ENCODE assay signal across 19 cellular contexts in the genomic region with DNA sequence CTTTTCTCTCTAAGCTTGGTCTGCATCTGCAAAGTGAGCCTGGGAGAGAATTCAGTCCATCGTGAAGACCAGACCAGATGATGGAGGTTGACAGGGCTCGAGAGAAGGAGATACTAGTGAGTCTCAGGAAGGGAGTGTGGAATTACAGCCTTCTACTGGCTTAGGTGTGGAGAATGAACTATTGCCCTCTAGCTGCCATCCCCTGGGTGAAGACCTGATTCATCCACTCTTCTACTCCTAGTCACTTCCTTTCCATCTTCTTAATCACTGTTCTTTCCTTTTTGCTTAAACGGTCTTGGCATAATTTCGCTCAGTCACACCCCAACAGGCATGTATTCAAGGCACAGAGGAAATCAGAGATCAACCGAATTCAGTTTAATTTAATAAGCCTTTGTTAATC. TPM values are rescaled to one million over a fixed set of nuclear protein-coding genes. Genes with fewer than 3 reads are reported as not detected.
DNase-seq lines count a peak whose midpoint lies in the region; ATAC-seq and TF ChIP-seq lines count a peak whose summit lies in the region.
"Had no signal": no experiment of that assay in that cellular context is flagged by ENCODE, and none has a peak within 500 bp of the region (broad histone marks: within the 10 kb centered on the region; RNA-seq: fewer than 3 reads in every experiment).

No MANE protein-coding gene starts in this region.

- H2BK15ac ChIP-seq in mesenchymal stem cell (ENCODE audit: low read depth, poor library complexity, severe bottlenecking): no peak overlapping the region

- H3K36me3 ChIP-seq in MG63 (peaks cover 74% of the 10 kb centered on the region), endodermal cell (ENCODE audit: control insufficient read depth, insufficient read depth, low read length) (no peaks in the 10 kb centered on the region), mesenchymal stem cell (ENCODE audit: control insufficient read depth in 1 of 2, insufficient read depth in 2 of 2, low read depth in 1 of 2, low read length in 2 of 2) (peaks cover 31 to 87% of the 10 kb centered on the region in 2 experiments)
- H3K36me3 ChIP-seq: HAP-1 had no signal

- H2AK5ac ChIP-seq in mesenchymal stem cell (ENCODE audit: low read length, severe bottlenecking): no peak overlapping the region

- peaks cover 2% of the 10 kb centered on the region for H3K27me3 Mint-ChIP-seq in endodermal cell (ENCODE audit: insufficient read depth)
- H3K27me3 Mint-ChIP-seq: activated CD4-positive, alpha-beta T cell treated with anti-CD3 and anti-CD28 coated beads for 36 hours; stimulated activated naive B cell treated with anti-CD40 and anti-IgM and Interleukin-4, amounts not matched to agents 10 μg/mL and 1 μg/mL and 100 μg/mL, for 72 hours; T-cell had no signal

- peaks cover 2% of the 10 kb centered on the region for H3K9me3 Mint-ChIP-seq in endodermal cell
- H3K9me3 Mint-ChIP-seq: natural killer cell; stimulated activated naive B cell treated with anti-CD40 and anti-IgM and Interleukin-4, amounts not matched to agents 10 μg/mL and 1 μg/mL and 100 μg/mL, for 72 hours; T-cell had no signal

- no peak overlapping the region for H2BK12ac ChIP-seq in mesenchymal stem cell (ENCODE audit: low read length in 2 of 2)

- H3K18ac ChIP-seq in mesenchymal stem cell (ENCODE audit: low read depth in 1 of 2, low read length in 2 of 2): no peak overlapping the region

- H2BK5ac ChIP-seq in mesenchymal stem cell (ENCODE audit: low read depth, low read length, poor library complexity, severe bottlenecking): no peak overlapping the region

- H3K27ac ChIP-seq in endodermal cell (ENCODE audit: low read depth, low read length) (no peak overlapping the region), mesenchymal stem cell (ENCODE audit: low read length, poor library complexity, severe bottlenecking) (no peak overlapping the region)
- H3K27ac ChIP-seq: right atrium auricular region had no signal

- 92 to 95% methylated on average over 2 to 5 of the region's 5 CpGs for WGBS in endodermal cell (ENCODE audit: insufficient coverage in 1 of 2, insufficient read length in 1 of 2), 2 experiments
- 71% methylated on average over 4 of the region's 5 CpGs for WGBS in mesenchymal stem cell

- no peak overlapping the region for H3K14ac ChIP-seq in mesenchymal stem cell (ENCODE audit: low read length in 2 of 2)

- H3K4ac ChIP-seq in mesenchymal stem cell (ENCODE audit: low read depth in 1 of 2, low read length in 2 of 2): no peak overlapping the region

- peaks cover 4% of the 10 kb centered on the region for H3K79me1 ChIP-seq in mesenchymal stem cell (replicated peaks; ENCODE audit: low read length, poor library complexity, severe bottlenecking)

- H3K27me3 ChIP-seq in MG63 (no peaks in the 10 kb centered on the region), endodermal cell (ENCODE audit: control insufficient read depth, insufficient read depth, low read length, poor library complexity, severe bottlenecking) (no peaks in the 10 kb centered on the region), mesenchymal stem cell (ENCODE audit: control insufficient read depth in 1 of 2, insufficient read depth in 1 of 2, low read length in 2 of 2) (no peaks in the 10 kb centered on the region)
- H3K27me3 ChIP-seq: right atrium auricular region had no signal

- no peak overlapping the region for H3K27ac Mint-ChIP-seq in endodermal cell
- H3K27ac Mint-ChIP-seq: activated CD4-positive, alpha-beta T cell treated with anti-CD3 and anti-CD28 coated beads for 36 hours; natural killer cell; stimulated activated naive B cell treated with anti-CD40 and anti-IgM and Interleukin-4, amounts not matched to agents 10 μg/mL and 1 μg/mL and 100 μg/mL, for 72 hours; T-cell had no signal

- peak; percentile 53 for TF ChIP-seq CTCF in endodermal cell (conservative IDR thresholded peaks at IDR 0.05)

- H3K9ac ChIP-seq in endodermal cell (ENCODE audit: extremely low read depth, low read length, poor library complexity, severe bottlenecking) (no peak overlapping the region), mesenchymal stem cell (ENCODE audit: low read length) (peak overlapping the region; percentile 26)

- H3K4me3 ChIP-seq in MG63 (no peak overlapping the region), endodermal cell (ENCODE audit: low read length) (no peak overlapping the region), mesenchymal stem cell (ENCODE audit: insufficient read depth in 1 of 2, low read depth in 1 of 2, low read length in 2 of 2) (no peak overlapping the region)
- H3K4me3 ChIP-seq: HAP-1, right atrium auricular region had no signal

- no peaks in the 10 kb centered on the region for H3K4me1 Mint-ChIP-seq in endodermal cell
- H3K4me1 Mint-ChIP-seq: activated CD4-positive, alpha-beta T cell treated with anti-CD3 and anti-CD28 coated beads for 36 hours; natural killer cell; stimulated activated naive B cell treated with anti-CD40 and anti-IgM and Interleukin-4, amounts not matched to agents 10 μg/mL and 1 μg/mL and 100 μg/mL, for 72 hours; T-cell had no signal

- H3K4me3 Mint-ChIP-seq in endodermal cell: no peak overlapping the region
- H3K4me3 Mint-ChIP-seq: activated CD4-positive, alpha-beta T cell treated with anti-CD3 and anti-CD28 coated beads for 36 hours; natural killer cell; stimulated activated naive B cell treated with anti-CD40 and anti-IgM and Interleukin-4, amounts not matched to agents 10 μg/mL and 1 μg/mL and 100 μg/mL, for 72 hours; T-cell had no signal

- H3K36me3 Mint-ChIP-seq in endodermal cell (ENCODE audit: low read depth): no peaks in the 10 kb centered on the region
- H3K36me3 Mint-ChIP-seq: natural killer cell; stimulated activated naive B cell treated with anti-CD40 and anti-IgM and Interleukin-4, amounts not matched to agents 10 μg/mL and 1 μg/mL and 100 μg/mL, for 72 hours had no signal

- no peak overlapping the region for H2AFZ ChIP-seq in mesenchymal stem cell (ENCODE audit: low read depth, low read length)

- H3K4me2 ChIP-seq in mesenchymal stem cell (ENCODE audit: low read length, poor library complexity, severe bottlenecking): no peak overlapping the region

- no peaks in the 10 kb centered on the region for H3K4me1 ChIP-seq in endodermal cell (ENCODE audit: control insufficient read depth, insufficient read depth, low read length)
- H3K4me1 ChIP-seq in mesenchymal stem cell (ENCODE audit: control insufficient read depth, insufficient read depth, low read depth, low read length): no peaks in the 10 kb centered on the region
- H3K4me1 ChIP-seq: HAP-1, right atrium auricular region had no signal

- DNase-seq in ELR (ENCODE audit: low read depth): peak; percentile 90
- peak; percentile 16 for DNase-seq in MG63
- no peak for DNase-seq in endodermal cell
- no peak for DNase-seq in mesenchymal stem cell
- DNase-seq in T1000 (lab: John Stamatoyannopoulos, UW): no peak
- no peak for DNase-seq in stimulated activated CD4-positive, alpha-beta T cell treated with anti-CD3 and anti-CD28 coated beads, Interleukin-2, amount 100 ng/mL, for 24 hours
- DNase-seq in GM19238 (ENCODE audit: insufficient read length, low spot score): no peak
- DNase-seq: activated CD4-positive, alpha-beta T cell treated with anti-CD3 and anti-CD28 coated beads for 36 hours; DMS79; glutamatergic neuron; natural killer cell; NCI-H1105; NCI-H2227 treated with DMSO at 0.1 percent for 48 hours; stimulated activated CD4-positive, alpha-beta T cell treated with anti-CD3 and anti-CD28 coated beads, Interleukin-4, amount 100 ng/mL, for 4 hours; stimulated activated naive B cell treated with anti-CD40 and anti-IgM and Interleukin-4, amounts not matched to agents 10 μg/mL and 1 μg/mL and 100 μg/mL, for 72 hours; T-cell had no signal

- H3K9me3 ChIP-seq in MG63: no peaks in the 10 kb centered on the region
- H3K9me3 ChIP-seq in endodermal cell (ENCODE audit: control insufficient read depth, low read length): no peaks in the 10 kb centered on the region
- no peaks in the 10 kb centered on the region for H3K9me3 ChIP-seq in mesenchymal stem cell (ENCODE audit: control insufficient read depth, low read length)
- H3K9me3 ChIP-seq: HAP-1, right atrium auricular region had no signal

- H3K23ac ChIP-seq in mesenchymal stem cell (ENCODE audit: low read length in 2 of 2): no peak overlapping the region

- no peak overlapping the region for H2BK120ac ChIP-seq in mesenchymal stem cell (ENCODE audit: low read depth, low read length)

- no peak overlapping the region for H4K8ac ChIP-seq in mesenchymal stem cell (ENCODE audit: low read length)

- no peak for ATAC-seq in HG02763 (IDR thresholded peaks at IDR 0.05; ENCODE audit: unreplicated experiment)
- ATAC-seq: activated CD4-positive, alpha-beta T cell treated with anti-CD3 and anti-CD28 coated beads for 36 hours; natural killer cell; stimulated activated naive B cell treated with anti-CD40 and anti-IgM and Interleukin-4, amounts not matched to agents 10 μg/mL and 1 μg/mL and 100 μg/mL, for 72 hours; T-cell had no signal

- H4K91ac ChIP-seq in mesenchymal stem cell (ENCODE audit: low read length): no peak overlapping the region

RNA-seq across cellular contexts. Expression of a gene that starts 34.0 kb away (rescaled TPM):
- total RNA-seq in MG63 (2014; rRNA removed; shearing (Covaris generic); ENCODE audit: low replicate concordance): 0.49 and 5.6 TPM in 2 replicates
- total RNA-seq in endodermal cell: 10 to 100 TPM; 30.0 to 33.2 TPM
- 37.6 TPM for polyA plus RNA-seq in endodermal cell (2013, experiment 1 of 2)
- polyA plus RNA-seq in endodermal cell (2013, experiment 2 of 2): 36.3 TPM
- 25.9 TPM for polyA plus RNA-seq in mesenchymal stem cell (2013, experiment 1 of 2)
- polyA plus RNA-seq in mesenchymal stem cell (2013, experiment 2 of 2): 26.9 TPM

Comparison
In these comparisons a context has a peak if more than half of its experiments do, and no peak if none do; other contexts are left out.
1. DNase-seq: peak in ELR (single experiment) and MG63 (single experiment); none in endodermal cell (single experiment), mesenchymal stem cell (single experiment), T1000 (single experiment), stimulated activated CD4-positive, alpha-beta T cell treated with anti-CD3 and anti-CD28 coated beads, Interleukin-2, amount 100 ng/mL, for 24 hours (0 of 2) and GM19238 (single experiment).